11 cellular contexts compared by ENCODE assay signal in the genomic region with DNA sequence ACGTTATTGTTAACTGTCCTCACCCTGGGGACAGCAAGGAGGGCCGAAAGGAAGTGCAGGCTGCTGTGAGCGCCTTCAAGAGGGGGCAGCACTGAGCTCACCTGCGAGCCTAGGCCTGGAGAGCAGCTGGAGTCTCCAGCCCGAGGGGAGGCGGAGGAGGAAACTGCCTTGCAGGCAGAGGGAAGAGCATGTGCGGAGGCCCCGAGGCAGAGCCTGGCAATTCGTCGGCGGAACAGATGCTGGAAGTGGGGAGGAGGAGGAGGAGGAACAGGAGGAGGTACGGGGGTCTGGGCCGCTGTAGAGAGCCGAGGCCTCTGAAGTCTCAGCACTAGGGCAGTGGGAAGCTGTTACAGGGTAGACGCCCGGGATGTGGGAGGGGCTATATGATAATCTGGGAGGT. TPM values are rescaled to one million over a fixed set of nuclear protein-coding genes. Genes with fewer than 3 reads are reported as not detected.
DNase-seq lines count a peak whose midpoint lies in the region; ATAC-seq and TF ChIP-seq lines count a peak whose summit lies in the region.
"Had no signal": no experiment of that assay in that cellular context is flagged by ENCODE, and none has a peak within 500 bp of the region (broad histone marks: within the 10 kb centered on the region; RNA-seq: fewer than 3 reads in every experiment).

No MANE protein-coding gene starts in this region.

- H3K9ac ChIP-seq in BLaER1 treated with 17β-estradiol and CSF1 and Interleukin-3, amounts not matched to agents 10 nM and 100 nM: peak overlapping the region in 3 of 11 experiments; percentile 63 to 76 (median 76); a peak in 4 of 22 replicates

- H3K27me3 Mint-ChIP-seq in activated naive CD8-positive, alpha-beta T cell treated with anti-CD3 and anti-CD28 coated beads, Interleukin-2, amount 10 ng/mL, durations not matched to agents 7 days and 5 days: peaks cover 16% of the 10 kb centered on the region
- no peaks in the 10 kb centered on the region for H3K27me3 Mint-ChIP-seq in mesothelial cell of epicardium (ENCODE audit: low read depth)

- in situ Hi-C loops in HAP-1 (cut with MboI; ENCODE audit: low sequenced_read_pairs): loop anchor here (5.0 to 25.0 kb wide), 3 partner anchors 327 to 692 kb away; a partner anchor contains a TSS

- no peaks in the 10 kb centered on the region for H3K9me3 ChIP-seq in BLaER1 treated with 17β-estradiol and CSF1 and Interleukin-3, amounts not matched to agents 10 nM and 100 nM (replicated peaks in 1 of 11)
- H3K9me3 ChIP-seq in HAP-1 (no peaks in the 10 kb centered on the region), WERI-Rb-1 (ENCODE audit: severe bottlenecking) (no peaks in the 10 kb centered on the region)

- H3K36me3 ChIP-seq in BLaER1 treated with 17β-estradiol and CSF1 and Interleukin-3, amounts not matched to agents 10 nM and 100 nM: no peaks in the 10 kb centered on the region
- H3K36me3 ChIP-seq in HAP-1 (replicated peaks) (no peaks in the 10 kb centered on the region), WERI-Rb-1 (no peaks in the 10 kb centered on the region)

- POLR2A ChIA-PET in activated naive CD8-positive, alpha-beta T cell treated with anti-CD3 and anti-CD28 coated beads, Interleukin-2, amount 10 ng/mL, durations not matched to agents 7 days and 5 days (lab: Charles Lee): no interaction called here

- peak overlapping the region; percentile 15 for H3K27ac Mint-ChIP-seq in activated naive CD8-positive, alpha-beta T cell treated with anti-CD3 and anti-CD28 coated beads, Interleukin-2, amount 10 ng/mL, durations not matched to agents 7 days and 5 days
- H3K27ac Mint-ChIP-seq in mesothelial cell of epicardium: peak overlapping the region; percentile 30

- H4K20me1 ChIP-seq in BLaER1 treated with 17β-estradiol and CSF1 and Interleukin-3, amounts not matched to agents 10 nM and 100 nM: no peaks in the 10 kb centered on the region

- H3K27me3 ChIP-seq in BLaER1 treated with 17β-estradiol and CSF1 and Interleukin-3, amounts not matched to agents 10 nM and 100 nM: no peaks in the 10 kb centered on the region
- H3K27me3 ChIP-seq in HAP-1 (ENCODE audit: low read depth) (no peaks in the 10 kb centered on the region), WERI-Rb-1 (ENCODE audit: insufficient read depth, low read depth, severe bottlenecking) (no peaks in the 10 kb centered on the region)

- peaks cover 21 to 67% (median 39%) of the 10 kb centered on the region in 10 experiments for H3K4me1 ChIP-seq in BLaER1 treated with 17β-estradiol and CSF1 and Interleukin-3, amounts not matched to agents 10 nM and 100 nM
- peaks cover 11% of the 10 kb centered on the region for H3K4me1 ChIP-seq in HAP-1

- TF ChIP-seq CTCF in GM12872 (IDR thresholded peaks at IDR 0.05; ENCODE audit: insufficient read depth, low read depth, low read length): peak; percentile 53
- no peak for TF ChIP-seq CTCF in mesothelial cell of epicardium (IDR thresholded peaks at IDR 0.05; ENCODE audit: unreplicated experiment)
- no peak for TF ChIP-seq CTCF in WERI-Rb-1 (IDR thresholded peaks at IDR 0.05; ENCODE audit: low read depth, low read length)

- H3K27ac ChIP-seq in BLaER1 treated with 17β-estradiol and CSF1 and Interleukin-3, amounts not matched to agents 10 nM and 100 nM: peak overlapping the region in 8 of 11 experiments; percentile 58 to 83 (median 68); a peak in 13 of 22 replicates
- H3K27ac ChIP-seq in WERI-Rb-1: no peak overlapping the region

- H3K4me2 ChIP-seq in BLaER1 treated with 17β-estradiol and CSF1 and Interleukin-3, amounts not matched to agents 10 nM and 100 nM: peak overlapping the region; percentile 48 to 98 (median 94); a peak in 21 of 22 replicates

- ATAC-seq in activated naive CD8-positive, alpha-beta T cell treated with anti-CD3 and anti-CD28 coated beads, Interleukin-2, amount 10 ng/mL, durations not matched to agents 7 days and 5 days (ENCODE audit: low read depth): no peak

- H3K4me3 ChIP-seq in BLaER1 treated with 17β-estradiol and CSF1 and Interleukin-3, amounts not matched to agents 10 nM and 100 nM: no peak overlapping the region
- no peak overlapping the region for H3K4me3 ChIP-seq in HAP-1
- H3K4me3 ChIP-seq in WERI-Rb-1 (ENCODE audit: low read depth, low read length): no peak overlapping the region

- DNase-seq in activated naive CD8-positive, alpha-beta T cell treated with anti-CD3 and anti-CD28 coated beads, Interleukin-2, amount 10 ng/mL, durations not matched to agents 7 days and 5 days: no peak
- DNase-seq in mesothelial cell of epicardium (ENCODE audit: low spot score in 2 of 2, unreplicated experiment in 2 of 2): no peak
- no peak for DNase-seq in cerebellar nuclear complex (lab: John Stamatoyannopoulos, UW)
- no peak for DNase-seq in stimulated activated CD4-positive, alpha-beta T cell treated with anti-CD3 and anti-CD28 coated beads, Interleukin-4, amount 100 ng/mL, for 4 hours
- DNase-seq in HAP-1 (ENCODE audit: low spot score in 2 of 2): no peak
- DNase-seq in WERI-Rb-1: no peak
- DNase-seq: KBM-7; RPMI8226; stimulated activated CD4-positive, alpha-beta T cell treated with anti-CD3 and anti-CD28 coated beads, Interleukin-12 subunit alpha, Interleukin-12 subunit beta, amount 100 ng/mL, for 4 hours had no signal

- no peaks in the 10 kb centered on the region for H3K9me3 Mint-ChIP-seq in activated naive CD8-positive, alpha-beta T cell treated with anti-CD3 and anti-CD28 coated beads, Interleukin-2, amount 10 ng/mL, durations not matched to agents 7 days and 5 days
- H3K9me3 Mint-ChIP-seq in mesothelial cell of epicardium: no peaks in the 10 kb centered on the region

- H3K36me3 Mint-ChIP-seq in activated naive CD8-positive, alpha-beta T cell treated with anti-CD3 and anti-CD28 coated beads, Interleukin-2, amount 10 ng/mL, durations not matched to agents 7 days and 5 days: no peaks in the 10 kb centered on the region
- H3K36me3 Mint-ChIP-seq in mesothelial cell of epicardium: no peaks in the 10 kb centered on the region

- peaks cover 14% of the 10 kb centered on the region for H3K4me1 Mint-ChIP-seq in activated naive CD8-positive, alpha-beta T cell treated with anti-CD3 and anti-CD28 coated beads, Interleukin-2, amount 10 ng/mL, durations not matched to agents 7 days and 5 days
- peaks cover 20% of the 10 kb centered on the region for H3K4me1 Mint-ChIP-seq in mesothelial cell of epicardium

- peak overlapping the region; percentile 61 for H3K4me3 Mint-ChIP-seq in activated naive CD8-positive, alpha-beta T cell treated with anti-CD3 and anti-CD28 coated beads, Interleukin-2, amount 10 ng/mL, durations not matched to agents 7 days and 5 days
- peak overlapping the region; percentile 52 for H3K4me3 Mint-ChIP-seq in mesothelial cell of epicardium

RNA-seq across cellular contexts. Expression of a gene that starts 49.6 kb away (rescaled TPM):
- 10 to 100 TPM; 13.5 to 15.2 TPM for total RNA-seq in activated naive CD8-positive, alpha-beta T cell treated with anti-CD3 and anti-CD28 coated beads, Interleukin-2, amount 10 ng/mL, durations not matched to agents 7 days and 5 days
- 3.1 to 5.7 TPM (median 4.2 TPM) in 3 replicates for total RNA-seq in mesothelial cell of epicardium
